ENCODE assay signal across 1 cellular context in the genomic region with DNA sequence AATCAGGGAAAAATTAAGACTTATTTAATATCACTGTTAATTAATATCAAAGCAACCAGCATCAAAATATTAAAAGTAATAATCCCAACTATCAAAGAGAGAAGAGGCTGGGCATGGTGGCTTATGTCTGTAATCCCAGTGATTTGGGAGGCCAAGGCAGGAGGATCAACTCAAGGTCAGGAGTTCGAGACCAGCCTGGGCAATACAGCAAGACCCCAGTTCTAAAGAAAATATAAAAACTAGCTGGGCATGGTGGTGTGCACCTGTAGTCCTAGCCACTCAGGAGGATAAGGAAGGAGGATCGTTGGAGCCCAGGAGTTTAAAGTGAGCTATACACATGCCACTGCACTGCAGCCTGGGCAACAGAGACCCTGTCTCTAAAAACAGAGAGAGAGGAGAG.
TF ChIP-seq lines count a peak whose summit lies in the region.

No MANE protein-coding gene starts in this region.

TF ChIP-seq in WTC11, 78 proteins besides CTCF, POLR2A, EP300 and RAD21:
- TF ChIP-seq ZNF121 (CRISPR knock-in tag; IDR thresholded peaks at IDR 0.05): peak; percentile 73; the same call in 1 of the 2 replicates
- no peak for TF ChIP-seq JAZF1 (CRISPR knock-in tag; IDR thresholded peaks at IDR 0.05)
